Comparison of ENCODE assay signal across 27 cellular contexts in the genomic region with DNA sequence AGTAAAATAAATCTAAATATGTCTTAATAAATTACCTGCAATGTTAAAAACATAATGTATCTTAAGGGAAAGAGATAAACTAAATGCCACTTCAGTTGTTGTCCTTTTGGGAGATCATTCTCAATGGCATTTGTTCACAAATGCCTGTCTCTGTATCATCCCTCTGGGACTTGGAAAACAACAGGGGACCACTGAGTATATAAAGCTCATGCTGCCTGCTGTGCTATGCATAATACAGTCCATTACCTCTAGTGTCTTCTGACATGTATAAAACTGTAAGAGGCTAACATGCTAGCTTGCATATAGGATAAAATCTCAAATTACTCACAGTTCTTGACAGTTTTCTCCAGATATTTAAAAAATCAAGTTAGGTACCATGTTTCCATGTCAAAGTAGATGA.
"Had no signal": no experiment of that assay in that cellular context is flagged by ENCODE, and none has a peak within 500 bp of the region (broad histone marks: within the 10 kb centered on the region; RNA-seq: fewer than 3 reads in every experiment).

No MANE protein-coding gene starts in this region.

- H3K27ac Mint-ChIP-seq: dendritic cell treated with granulocyte-macrophage colony-stimulating factor and Interleukin-4, amounts not matched to agents 40 ng/mL and 50 ng/mL, for 4 days; endodermal cell; mesothelial cell of epicardium; naive B cell; natural killer cell treated with Interleukin-12 subunit alpha and Interleukin-12 subunit beta and Interleukin-15 and Interleukin-18, amount 100 ng/mL, for 72 hours; neural progenitor cell; progenitor cell of endocrine pancreas; stimulated activated naive B cell treated with anti-CD40 and anti-IgM and Interleukin-4, amounts not matched to agents 10 μg/mL and 1 μg/mL and 100 μg/mL, for 72 hours; stimulated activated naive CD8-positive, alpha-beta T cell treated with anti-CD3 and anti-CD28 coated beads, Interleukin-15, Interleukin-2, amounts not matched to agents 100 ng/mL and 50 ng/mL, for 24 hours had no signal

- H3K4me1 Mint-ChIP-seq: naive B cell; stimulated activated naive B cell treated with anti-CD40 and anti-IgM and Interleukin-4, amounts not matched to agents 10 μg/mL and 1 μg/mL and 100 μg/mL, for 72 hours had no signal

- H3K27ac ChIP-seq: epithelial cell of prostate, gastrocnemius medialis, left lung, neural progenitor cell, parathyroid adenoma, right lobe of liver, thoracic aorta, tibial nerve, upper lobe of left lung had no signal

- H3K4me1 ChIP-seq: gastrocnemius medialis, left lung, parathyroid adenoma, right lobe of liver, tibial nerve, upper lobe of left lung had no signal

- H3K27me3 ChIP-seq: gastrocnemius medialis, left lung, neural progenitor cell, right lobe of liver, tibial nerve, upper lobe of left lung had no signal

- H3K4me3 Mint-ChIP-seq: dendritic cell treated with granulocyte-macrophage colony-stimulating factor and Interleukin-4, amounts not matched to agents 40 ng/mL and 50 ng/mL, for 4 days; endodermal cell; mesothelial cell of epicardium; naive B cell; natural killer cell treated with Interleukin-12 subunit alpha and Interleukin-12 subunit beta and Interleukin-15 and Interleukin-18, amount 100 ng/mL, for 72 hours; neural progenitor cell; stimulated activated naive B cell treated with anti-CD40 and anti-IgM and Interleukin-4, amounts not matched to agents 10 μg/mL and 1 μg/mL and 100 μg/mL, for 72 hours; stimulated activated naive CD8-positive, alpha-beta T cell treated with anti-CD3 and anti-CD28 coated beads, Interleukin-15, Interleukin-2, amounts not matched to agents 100 ng/mL and 50 ng/mL, for 24 hours had no signal

- DNase-seq: effector CD8-positive, alpha-beta T cell; endodermal cell; foreskin fibroblast; gastrocnemius medialis; head of caudate nucleus; left cardiac atrium; left lung; mesenchymal stem cell; mucosa of descending colon; naive B cell; right lobe of liver; small intestine; stimulated activated CD4-positive, alpha-beta T cell treated with anti-CD3 and anti-CD28 coated beads, Interleukin-15, amount 100 ng/mL, for 24 hours; stimulated activated CD4-positive, alpha-beta T cell treated with anti-CD3 and anti-CD28 coated beads, Interleukin-2, amount 100 ng/mL, for 48 hours; stimulated activated naive B cell treated with anti-CD40 and anti-IgM and Interleukin-4, amounts not matched to agents 10 μg/mL and 1 μg/mL and 100 μg/mL, for 72 hours; upper lobe of left lung had no signal

- H3K9me3 ChIP-seq: gastrocnemius medialis, mucosa of descending colon, right lobe of liver, thoracic aorta, tibial nerve, upper lobe of left lung had no signal

- H3K9me3 Mint-ChIP-seq: dendritic cell treated with granulocyte-macrophage colony-stimulating factor and Interleukin-4, amounts not matched to agents 40 ng/mL and 50 ng/mL, for 4 days; stimulated activated naive CD8-positive, alpha-beta T cell treated with anti-CD3 and anti-CD28 coated beads, Interleukin-15, Interleukin-2, amounts not matched to agents 100 ng/mL and 50 ng/mL, for 24 hours had no signal

- H3K36me3 Mint-ChIP-seq: naive B cell; natural killer cell treated with Interleukin-12 subunit alpha and Interleukin-12 subunit beta and Interleukin-15 and Interleukin-18, amount 100 ng/mL, for 72 hours; neural progenitor cell; stimulated activated naive B cell treated with anti-CD40 and anti-IgM and Interleukin-4, amounts not matched to agents 10 μg/mL and 1 μg/mL and 100 μg/mL, for 72 hours had no signal

- H3K36me3 ChIP-seq: gastrocnemius medialis, left lung, neural progenitor cell, right lobe of liver, thoracic aorta, tibial nerve, upper lobe of left lung had no signal

- H3K4me3 ChIP-seq: gastrocnemius medialis, left lung, mucosa of descending colon, neural progenitor cell, right lobe of liver, thoracic aorta, tibial nerve, upper lobe of left lung had no signal

- H3K27me3 Mint-ChIP-seq: dendritic cell treated with granulocyte-macrophage colony-stimulating factor and Interleukin-4, amounts not matched to agents 40 ng/mL and 50 ng/mL, for 4 days; naive B cell; natural killer cell treated with Interleukin-12 subunit alpha and Interleukin-12 subunit beta and Interleukin-15 and Interleukin-18, amount 100 ng/mL, for 72 hours; progenitor cell of endocrine pancreas; stimulated activated naive B cell treated with anti-CD40 and anti-IgM and Interleukin-4, amounts not matched to agents 10 μg/mL and 1 μg/mL and 100 μg/mL, for 72 hours; stimulated activated naive CD8-positive, alpha-beta T cell treated with anti-CD3 and anti-CD28 coated beads, Interleukin-15, Interleukin-2, amounts not matched to agents 100 ng/mL and 50 ng/mL, for 24 hours had no signal

- ATAC-seq: esophagus mucosa; gastrocnemius medialis; left cardiac atrium; left lung; mucosa of descending colon; natural killer cell treated with Interleukin-12 subunit alpha and Interleukin-12 subunit beta and Interleukin-15 and Interleukin-18, amount 100 ng/mL, for 72 hours; right lobe of liver; stimulated activated naive B cell treated with anti-CD40 and anti-IgM and Interleukin-4, amounts not matched to agents 10 μg/mL and 1 μg/mL and 100 μg/mL, for 72 hours had no signal
